1 cellular context compared by ENCODE assay signal in the genomic region with DNA sequence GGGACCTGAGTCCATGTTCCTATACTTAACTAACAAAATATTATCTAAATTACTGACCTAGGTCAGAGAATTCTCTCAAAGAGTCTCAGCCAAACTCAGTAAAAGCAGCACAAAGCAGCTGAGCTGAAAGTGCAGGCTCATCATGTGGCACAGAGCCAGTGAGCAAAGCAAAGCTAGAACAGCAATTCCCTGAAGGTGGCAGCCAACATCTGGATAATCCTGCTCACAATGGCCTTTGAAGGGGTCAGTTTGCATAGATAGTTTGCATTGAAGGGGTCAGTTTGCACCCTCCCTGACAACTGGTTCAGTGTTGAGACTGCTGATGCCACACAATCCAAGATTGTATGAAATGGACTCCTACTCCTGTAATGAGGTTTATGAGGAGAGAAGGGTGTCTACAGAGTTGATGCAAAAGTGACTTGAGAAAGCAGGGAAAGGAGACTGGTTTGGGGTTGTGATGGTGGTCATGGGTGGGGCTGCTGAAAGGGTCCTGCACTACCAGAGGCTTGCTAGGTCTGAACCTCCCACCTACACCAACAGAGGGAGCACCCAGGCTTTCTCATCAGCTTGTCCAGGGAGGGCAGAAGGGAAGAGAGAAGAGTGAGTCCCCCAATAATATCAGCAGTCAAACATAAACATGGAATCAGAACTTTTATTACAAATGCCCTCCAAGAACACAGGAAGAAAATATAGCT.
A peak's percentile ranks its signal among the peaks of the same experiment; 100 is the strongest.
TF ChIP-seq lines count a peak whose summit lies in the region.

No MANE protein-coding gene starts in this region.

TF ChIP-seq in GM23338, 12 proteins besides CTCF, POLR2A, EP300 and RAD21 (continued from another document):
- TF ChIP-seq, protein P1, sequence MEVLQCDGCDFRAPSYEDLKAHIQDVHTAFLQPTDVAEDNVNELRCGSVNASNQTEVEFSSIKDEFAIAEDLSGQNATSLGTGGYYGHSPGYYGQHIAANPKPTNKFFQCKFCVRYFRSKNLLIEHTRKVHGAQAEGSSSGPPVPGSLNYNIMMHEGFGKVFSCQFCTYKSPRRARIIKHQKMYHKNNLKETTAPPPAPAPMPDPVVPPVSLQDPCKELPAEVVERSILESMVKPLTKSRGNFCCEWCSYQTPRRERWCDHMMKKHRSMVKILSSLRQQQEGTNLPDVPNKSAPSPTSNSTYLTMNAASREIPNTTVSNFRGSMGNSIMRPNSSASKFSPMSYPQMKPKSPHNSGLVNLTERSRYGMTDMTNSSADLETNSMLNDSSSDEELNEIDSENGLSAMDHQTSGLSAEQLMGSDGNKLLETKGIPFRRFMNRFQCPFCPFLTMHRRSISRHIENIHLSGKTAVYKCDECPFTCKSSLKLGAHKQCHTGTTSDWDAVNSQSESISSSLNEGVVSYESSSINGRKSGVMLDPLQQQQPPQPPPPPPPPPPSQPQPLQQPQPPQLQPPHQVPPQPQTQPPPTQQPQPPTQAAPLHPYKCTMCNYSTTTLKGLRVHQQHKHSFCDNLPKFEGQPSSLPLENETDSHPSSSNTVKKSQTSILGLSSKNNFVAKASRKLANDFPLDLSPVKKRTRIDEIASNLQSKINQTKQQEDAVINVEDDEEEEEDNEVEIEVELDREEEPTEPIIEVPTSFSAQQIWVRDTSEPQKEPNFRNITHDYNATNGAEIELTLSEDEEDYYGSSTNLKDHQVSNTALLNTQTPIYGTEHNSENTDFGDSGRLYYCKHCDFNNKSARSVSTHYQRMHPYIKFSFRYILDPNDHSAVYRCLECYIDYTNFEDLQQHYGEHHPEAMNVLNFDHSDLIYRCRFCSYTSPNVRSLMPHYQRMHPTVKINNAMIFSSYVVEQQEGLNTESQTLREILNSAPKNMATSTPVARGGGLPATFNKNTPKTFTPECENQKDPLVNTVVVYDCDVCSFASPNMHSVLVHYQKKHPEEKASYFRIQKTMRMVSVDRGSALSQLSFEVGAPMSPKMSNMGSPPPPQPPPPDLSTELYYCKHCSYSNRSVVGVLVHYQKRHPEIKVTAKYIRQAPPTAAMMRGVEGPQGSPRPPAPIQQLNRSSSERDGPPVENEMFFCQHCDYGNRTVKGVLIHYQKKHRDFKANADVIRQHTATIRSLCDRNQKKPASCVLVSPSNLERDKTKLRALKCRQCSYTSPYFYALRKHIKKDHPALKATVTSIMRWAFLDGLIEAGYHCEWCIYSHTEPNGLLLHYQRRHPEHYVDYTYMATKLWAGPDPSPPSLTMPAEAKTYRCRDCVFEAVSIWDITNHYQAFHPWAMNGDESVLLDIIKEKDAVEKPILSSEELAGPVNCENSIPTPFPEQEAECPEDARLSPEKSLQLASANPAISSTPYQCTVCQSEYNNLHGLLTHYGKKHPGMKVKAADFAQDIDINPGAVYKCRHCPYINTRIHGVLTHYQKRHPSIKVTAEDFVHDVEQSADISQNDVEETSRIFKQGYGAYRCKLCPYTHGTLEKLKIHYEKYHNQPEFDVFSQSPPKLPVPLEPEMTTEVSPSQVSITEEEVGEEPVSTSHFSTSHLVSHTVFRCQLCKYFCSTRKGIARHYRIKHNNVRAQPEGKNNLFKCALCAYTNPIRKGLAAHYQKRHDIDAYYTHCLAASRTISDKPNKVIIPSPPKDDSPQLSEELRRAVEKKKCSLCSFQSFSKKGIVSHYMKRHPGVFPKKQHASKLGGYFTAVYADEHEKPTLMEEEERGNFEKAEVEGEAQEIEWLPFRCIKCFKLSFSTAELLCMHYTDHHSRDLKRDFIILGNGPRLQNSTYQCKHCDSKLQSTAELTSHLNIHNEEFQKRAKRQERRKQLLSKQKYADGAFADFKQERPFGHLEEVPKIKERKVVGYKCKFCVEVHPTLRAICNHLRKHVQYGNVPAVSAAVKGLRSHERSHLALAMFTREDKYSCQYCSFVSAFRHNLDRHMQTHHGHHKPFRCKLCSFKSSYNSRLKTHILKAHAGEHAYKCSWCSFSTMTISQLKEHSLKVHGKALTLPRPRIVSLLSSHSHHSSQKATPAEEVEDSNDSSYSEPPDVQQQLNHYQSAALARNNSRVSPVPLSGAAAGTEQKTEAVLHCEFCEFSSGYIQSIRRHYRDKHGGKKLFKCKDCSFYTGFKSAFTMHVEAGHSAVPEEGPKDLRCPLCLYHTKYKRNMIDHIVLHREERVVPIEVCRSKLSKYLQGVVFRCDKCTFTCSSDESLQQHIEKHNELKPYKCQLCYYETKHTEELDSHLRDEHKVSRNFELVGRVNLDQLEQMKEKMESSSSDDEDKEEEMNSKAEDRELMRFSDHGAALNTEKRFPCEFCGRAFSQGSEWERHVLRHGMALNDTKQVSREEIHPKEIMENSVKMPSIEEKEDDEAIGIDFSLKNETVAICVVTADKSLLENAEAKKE (CRISPR knock-in tag; IDR thresholded peaks at IDR 0.05) = peak; percentile 10; the same call in 1 of the 2 replicates
- TF ChIP-seq EZH2 (IDR thresholded peaks at IDR 0.05; ENCODE audit: low read depth, unreplicated experiment) (no peak), ZNF331 (CRISPR knock-in tag; IDR thresholded peaks at IDR 0.05; ENCODE audit: low read depth) (no peak)
TF ChIP-seq in GM23338: peak in this region for 1.
